23 cellular contexts compared by ENCODE assay signal in the genomic region with DNA sequence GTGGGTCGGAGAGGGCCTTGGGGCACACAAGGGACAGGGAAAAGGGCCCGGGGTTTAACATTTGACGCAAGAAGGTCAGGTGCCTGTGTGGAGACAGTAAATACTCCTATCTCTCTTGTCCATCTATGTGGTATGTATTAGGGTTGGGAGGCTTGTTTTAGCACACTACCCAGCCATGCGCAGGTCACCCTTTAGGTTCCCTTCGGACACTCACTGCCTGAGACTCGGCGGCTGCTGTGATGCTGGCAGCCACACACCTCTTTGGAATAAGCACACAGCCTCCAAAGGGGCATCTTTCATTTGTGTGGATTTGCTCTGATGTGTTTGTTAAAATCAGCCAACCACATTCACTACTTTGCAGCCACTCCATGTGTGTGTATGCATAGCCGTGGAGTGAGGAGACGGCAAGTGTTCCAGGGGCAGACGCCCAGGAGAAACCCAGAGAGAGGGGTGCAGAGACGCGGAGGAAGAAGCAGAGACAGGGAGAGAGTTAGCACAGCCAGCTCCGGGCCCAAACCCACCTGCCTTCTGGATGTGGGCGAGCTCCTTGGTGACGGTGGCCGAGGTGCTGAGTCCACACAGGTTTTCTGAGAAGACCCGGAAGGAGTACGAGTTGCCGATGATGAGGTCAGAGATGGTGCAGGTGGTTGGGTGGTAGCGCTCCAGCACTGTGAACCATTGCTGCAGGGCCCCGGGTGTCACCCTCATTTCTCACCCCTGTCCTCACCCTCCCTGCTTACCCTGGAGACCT. TPM values are rescaled to one million over a fixed set of nuclear protein-coding genes. Genes with fewer than 3 reads are reported as not detected.
DNase-seq lines count a peak whose midpoint lies in the region; ATAC-seq, FAIRE-seq and TF ChIP-seq lines count a peak whose summit lies in the region.
"Had no signal": no experiment of that assay in that cellular context is flagged by ENCODE, and none has a peak within 500 bp of the region (broad histone marks: within the 10 kb centered on the region; RNA-seq: fewer than 3 reads in every experiment).

No MANE protein-coding gene starts in this region.

- H2AFZ ChIP-seq in K562 (ENCODE audit: low read depth, low read length): no peak overlapping the region

- H4K20me1 ChIP-seq in K562 (replicated peaks; ENCODE audit: control insufficient read depth, insufficient read depth, low read length): peaks cover 33% of the 10 kb centered on the region

- TF ChIP-seq POLR2A in K562 (conservative IDR thresholded peaks at IDR 0.05): no peak

- H3K27ac ChIP-seq in K562 (ENCODE audit: extremely low read depth, low read depth, low read length) (no peak overlapping the region), upper lobe of right lung (no peak overlapping the region)
- H3K27ac ChIP-seq: SJSA1 had no signal

- POLR2A ChIA-PET in K562 (lab: Yijun Ruan, JAX): interaction anchor here (0.5 kb wide), 1 partner anchor 46 kb away, joined by 3 read pairs; no protein-coding TSS in a partner anchor

- TF ChIP-seq EP300 in K562 (IDR thresholded peaks at IDR 0.05; ENCODE audit: low read length): no peak

- H3K9ac ChIP-seq in K562 (ENCODE audit: insufficient read depth in 1 of 2, low read depth in 2 of 2, low read length in 2 of 2): no peak overlapping the region

- no peak for TF ChIP-seq RAD21 in K562 (CRISPR knock-in tag; conservative IDR thresholded peaks at IDR 0.05 in 1 of 2, IDR thresholded peaks at IDR 0.05 in 1 of 2)

- in situ Hi-C loops in K562 (cut with MboI): no loop called here

- H3K79me2 ChIP-seq in K562 (ENCODE audit: control insufficient read depth, insufficient read depth, low read length): no peaks in the 10 kb centered on the region

- BruUV-seq in K562 (replicated peaks; lab: Mats Ljungman, UMichigan): no TSS peak

- ATAC-seq in K562 (no peak), upper lobe of right lung (no peak)
- ATAC-seq: PC-3 had no signal

- CTCF ChIA-PET in K562 (lab: Yijun Ruan, JAX; ENCODE audit: low intra/inter-chr PET ratio): interaction anchor here (3.5 kb wide), 1 partner anchor 52 kb away, joined by 27 read pairs; no protein-coding TSS in a partner anchor

- intact Hi-C loops in K562 (cut with micrococcal nuclease) (no loop called here), upper lobe of right lung (cut with DNase I) (no loop called here)

- FAIRE-seq in K562 (lab: Jason Lieb, UNC): no peak
- FAIRE-seq: G401.6 had no signal

- DNase-seq in activated effector memory CD4-positive, alpha-beta T cell treated with anti-CD3 and anti-CD28 coated beads, Interleukin-2, amount 50 U/mL, for 16 hours: peak; percentile 31
- DNase-seq in activated effector memory CD4-positive, alpha-beta T cell treated with Interleukin-2 at 50 U/mL for 16 hours: no peak
- no peak for DNase-seq in K562 (ENCODE audit: extremely low read depth in 1 of 4, low spot score in 3 of 4)
- peak; percentile 56 for DNase-seq in upper lobe of right lung
- DNase-seq in activated CD4-positive, alpha-beta T cell treated with anti-CD3 and anti-CD28 coated beads, Interleukin-2, amount 50 U/mL, for 4 hours: no peak
- no peak for DNase-seq in activated naive CD4-positive, alpha-beta T cell (lab: John Stamatoyannopoulos, UW)
- DNase-seq: CD4-positive, alpha-beta T cell; COR-L47; GOT3; HFFc6; KG1; MM.1S; NCI-H2029; NCI-H446; NCI-H524 treated with DMSO at 0.1 percent for 48 hours; NCI-H774 had no signal

- WGBS in K562 (ENCODE audit: insufficient coverage, low coverage, missing lambda C conversion rate): 2% methylated on average over 21 of the region's 21 CpGs

- H3K4me1 Mint-ChIP-seq in nephron: peaks cover 23% of the 10 kb centered on the region

- peaks cover 0 to 15% of the 10 kb centered on the region in 2 experiments; a peak in 1 of 5 replicates for H3K4me1 ChIP-seq in K562 (replicated peaks in 1 of 2; ENCODE audit: control insufficient read depth in 2 of 2, insufficient read depth in 2 of 2, low read length in 2 of 2)
- peaks cover 5% of the 10 kb centered on the region for H3K4me1 ChIP-seq in upper lobe of right lung
- H3K4me1 ChIP-seq: HAP-1, SJSA1 had no signal

- H3K4me3 Mint-ChIP-seq in nephron: peak overlapping the region in 1 of 3 experiments; percentile 94
- H3K4me3 Mint-ChIP-seq: CD4-positive, alpha-beta T cell; HFFc6 had no signal

- no peak overlapping the region for H3K4me3 ChIP-seq in K562
- H3K4me3 ChIP-seq in upper lobe of right lung: no peak overlapping the region
- H3K4me3 ChIP-seq: BLaER1 treated with 17β-estradiol and CSF1 and Interleukin-3, amounts not matched to agents 10 nM and 100 nM; HAP-1; SJSA1 had no signal

- no peak overlapping the region for H3K4me2 ChIP-seq in K562 (ENCODE audit: insufficient read depth, low read length)

- peak overlapping the region; percentile 6 to 37 (median 12) for H3K27ac Mint-ChIP-seq in nephron
- H3K27ac Mint-ChIP-seq: CD4-positive, alpha-beta T cell; HFFc6 had no signal

- no peaks in the 10 kb centered on the region for H3K36me3 Mint-ChIP-seq in nephron (ENCODE audit: low read depth)

- H3K9me3 ChIP-seq in K562 (replicated peaks; ENCODE audit: control insufficient read depth, insufficient read depth, low read depth, low read length) (no peaks in the 10 kb centered on the region), upper lobe of right lung (no peaks in the 10 kb centered on the region)
- H3K9me3 ChIP-seq: BLaER1 treated with 17β-estradiol and CSF1 and Interleukin-3, amounts not matched to agents 10 nM and 100 nM; HAP-1; SJSA1 had no signal

- no peak for TF ChIP-seq CTCF in K562 (IDR thresholded peaks at IDR 0.05 in 2 of 3, conservative IDR thresholded peaks at IDR 0.05 in 1 of 3; ENCODE audit: insufficient read depth in 2 of 3, low read depth in 1 of 3, low read length in 3 of 3)
- TF ChIP-seq CTCF in nephron (IDR thresholded peaks at IDR 0.05; ENCODE audit: unreplicated experiment in 3 of 3): no peak
- no peak for TF ChIP-seq CTCF in upper lobe of right lung (IDR thresholded peaks at IDR 0.05)

- H3K27me3 ChIP-seq in K562 (ENCODE audit: control insufficient read depth in 2 of 2, insufficient read depth in 2 of 2, low read length in 2 of 2) (peaks cover 24 to 69% of the 10 kb centered on the region in 2 experiments; a peak in 4 of 5 replicates), upper lobe of right lung (no peaks in the 10 kb centered on the region)
- H3K27me3 ChIP-seq: SJSA1 had no signal

- H3K27me3 Mint-ChIP-seq in nephron (ENCODE audit: low read depth): peaks cover 15% of the 10 kb centered on the region
- H3K27me3 Mint-ChIP-seq: CD4-positive, alpha-beta T cell had no signal

- no peaks in the 10 kb centered on the region for H3K9me3 Mint-ChIP-seq in nephron
- H3K9me3 Mint-ChIP-seq: CD4-positive, alpha-beta T cell; HFFc6 had no signal

- no peaks in the 10 kb centered on the region for H3K9me1 ChIP-seq in K562 (ENCODE audit: control insufficient read depth, insufficient read depth, low read length)

- H3K36me3 ChIP-seq in K562 (ENCODE audit: control insufficient read depth, insufficient read depth, low read length) (no peaks in the 10 kb centered on the region), upper lobe of right lung (no peaks in the 10 kb centered on the region)
- H3K36me3 ChIP-seq: HAP-1, SJSA1 had no signal

RNA-seq across cellular contexts. Expression of a gene that starts 5.7 kb away (rescaled TPM):
- total RNA-seq in K562 (2011; cell fraction: chromatin; rRNA removed; ENCODE audit: low replicate concordance): not detected in 2 replicates
- total RNA-seq in K562 (2011; cell fraction: nucleolus; rRNA removed): not detected in 2 replicates
- total RNA-seq in K562 (2011; cell fraction: nucleoplasm; rRNA removed): not detected in 2 replicates
- total RNA-seq in K562 (2014; rRNA removed) (not detected in 2 replicates), K562 (2014; rRNA removed; fragmentation: Illumina TruSeq; extraction: Trizol) (not detected in 2 replicates), K562 (2015; rRNA removed; fragmentation: Illumina TruSeq; extraction: Trizol) (not detected in 2 replicates), K562 (2021) (not detected in 2 replicates), upper lobe of right lung (not detected)
- polyA plus RNA-seq in K562 (2011; rRNA removed) (not detected in 2 replicates), K562 (2014; fragmentation: Illumina TruSeq; extraction: Trizol) (not detected in 2 replicates), K562 (2014; fragmentation: Nextera tagmentation; extraction: Ambion mirVana) (not detected), K562 (2014; rRNA removed) (0.13 TPM in 1 of 2 replicates, not detected in the other)
- polyA plus RNA-seq in K562 (2011; cell fraction: cytosol; rRNA removed): not detected in 2 replicates
- not detected in 2 replicates for polyA plus RNA-seq in K562 (2011; cell fraction: nucleus; rRNA removed)
- polyA plus RNA-seq in K562 (2012): not detected in 2 replicates
- not detected in 2 replicates for polyA minus RNA-seq in K562 (2011; rRNA and poly(A)+ RNA removed)
- polyA minus RNA-seq in K562 (2011; cell fraction: cytosol; rRNA and poly(A)+ RNA removed): not detected in 2 replicates
- polyA minus RNA-seq in K562 (2011; cell fraction: nucleus; rRNA and poly(A)+ RNA removed): not detected in 2 replicates
- total RNA-seq: CD4-positive, alpha-beta T cell; HFFc6; PC-3; SJSA1 had no signal

RNA-seq across cellular contexts. Expression of a gene that starts 16.6 kb away (rescaled TPM):
- total RNA-seq in K562 (2011; cell fraction: chromatin; rRNA removed; ENCODE audit: low replicate concordance): not detected in 2 replicates
- not detected in 2 replicates for total RNA-seq in K562 (2011; cell fraction: nucleolus; rRNA removed)
- not detected in 2 replicates for total RNA-seq in K562 (2011; cell fraction: nucleoplasm; rRNA removed)
- total RNA-seq in K562 (2014; rRNA removed) (not detected in 2 replicates), K562 (2014; rRNA removed; fragmentation: Illumina TruSeq; extraction: Trizol) (not detected in 2 replicates), K562 (2015; rRNA removed; fragmentation: Illumina TruSeq; extraction: Trizol) (not detected in 2 replicates), K562 (2021) (not detected in 2 replicates), upper lobe of right lung (85.1 TPM)
- polyA plus RNA-seq in K562 (2011; rRNA removed) (not detected in 2 replicates), K562 (2014; fragmentation: Illumina TruSeq; extraction: Trizol) (not detected in 2 replicates), K562 (2014; fragmentation: Nextera tagmentation; extraction: Ambion mirVana) (not detected), K562 (2014; rRNA removed) (not detected in 2 replicates)
- not detected in 2 replicates for polyA plus RNA-seq in K562 (2011; cell fraction: cytosol; rRNA removed)
- polyA plus RNA-seq in K562 (2011; cell fraction: nucleus; rRNA removed): not detected in 2 replicates
- 0.22 TPM in 1 of 2 replicates, not detected in the other for polyA plus RNA-seq in K562 (2012)
- not detected in 2 replicates for polyA minus RNA-seq in K562 (2011; rRNA and poly(A)+ RNA removed)
- not detected in 2 replicates for polyA minus RNA-seq in K562 (2011; cell fraction: cytosol; rRNA and poly(A)+ RNA removed)
- not detected in 2 replicates for polyA minus RNA-seq in K562 (2011; cell fraction: nucleus; rRNA and poly(A)+ RNA removed)
- total RNA-seq: CD4-positive, alpha-beta T cell; HFFc6; PC-3; SJSA1 had no signal

RNA-seq across cellular contexts. Expression of a gene that starts 42.4 kb away (rescaled TPM):
- not detected in 2 replicates for total RNA-seq in K562 (2011; cell fraction: chromatin; rRNA removed; ENCODE audit: low replicate concordance)
- total RNA-seq in K562 (2011; cell fraction: nucleolus; rRNA removed): not detected in 2 replicates
- not detected in 2 replicates for total RNA-seq in K562 (2011; cell fraction: nucleoplasm; rRNA removed)
- total RNA-seq in K562 (2014; rRNA removed): not detected in 2 replicates
- not detected in 2 replicates for total RNA-seq in K562 (2014; rRNA removed; fragmentation: Illumina TruSeq; extraction: Trizol)
- total RNA-seq in K562 (2015; rRNA removed; fragmentation: Illumina TruSeq; extraction: Trizol): not detected in 2 replicates
- not detected in 2 replicates for total RNA-seq in K562 (2021)
- not detected in 2 replicates for polyA plus RNA-seq in K562 (2011; rRNA removed)
- not detected in 2 replicates for polyA plus RNA-seq in K562 (2011; cell fraction: cytosol; rRNA removed)
- not detected in 2 replicates for polyA plus RNA-seq in K562 (2011; cell fraction: nucleus; rRNA removed)
- polyA plus RNA-seq in K562 (2012): 0.12 TPM in 1 of 2 replicates, not detected in the other
- polyA plus RNA-seq in K562 (2014; fragmentation: Illumina TruSeq; extraction: Trizol): not detected in 2 replicates
- not detected for polyA plus RNA-seq in K562 (2014; fragmentation: Nextera tagmentation; extraction: Ambion mirVana)
- polyA plus RNA-seq in K562 (2014; rRNA removed): not detected in 2 replicates
- polyA minus RNA-seq in K562 (2011; rRNA and poly(A)+ RNA removed): not detected in 2 replicates
- polyA minus RNA-seq in K562 (2011; cell fraction: cytosol; rRNA and poly(A)+ RNA removed): not detected in 2 replicates
- not detected in 2 replicates for polyA minus RNA-seq in K562 (2011; cell fraction: nucleus; rRNA and poly(A)+ RNA removed)
- total RNA-seq in upper lobe of right lung: 4.1 TPM
- total RNA-seq: CD4-positive, alpha-beta T cell; SJSA1 had no signal

RNA-seq across cellular contexts. Expression of a gene that starts 59.5 kb away (rescaled TPM):
- total RNA-seq in K562 (2011; cell fraction: chromatin; rRNA removed; ENCODE audit: low replicate concordance): 0.12 TPM in 1 of 2 replicates, not detected in the other
- not detected in 2 replicates for total RNA-seq in K562 (2011; cell fraction: nucleolus; rRNA removed)
- total RNA-seq in K562 (2011; cell fraction: nucleoplasm; rRNA removed): 0.08 TPM in 1 of 2 replicates, not detected in the other
- not detected in 2 replicates for total RNA-seq in K562 (2014; rRNA removed)
- total RNA-seq in K562 (2014; rRNA removed; fragmentation: Illumina TruSeq; extraction: Trizol): not detected in 2 replicates
- total RNA-seq in K562 (2015; rRNA removed; fragmentation: Illumina TruSeq; extraction: Trizol): not detected in 2 replicates
- total RNA-seq in K562 (2021): not detected in 2 replicates
- polyA plus RNA-seq in K562 (2011; rRNA removed): not detected in 2 replicates
- not detected in 2 replicates for polyA plus RNA-seq in K562 (2011; cell fraction: cytosol; rRNA removed)
- 0.03 and 0.18 TPM in 2 replicates for polyA plus RNA-seq in K562 (2011; cell fraction: nucleus; rRNA removed)
- polyA plus RNA-seq in K562 (2012): not detected in 2 replicates
- not detected in 2 replicates for polyA plus RNA-seq in K562 (2014; fragmentation: Illumina TruSeq; extraction: Trizol)
- polyA plus RNA-seq in K562 (2014; fragmentation: Nextera tagmentation; extraction: Ambion mirVana): not detected
- polyA plus RNA-seq in K562 (2014; rRNA removed): not detected in 2 replicates
- 0.04 TPM in 1 of 2 replicates, not detected in the other for polyA minus RNA-seq in K562 (2011; rRNA and poly(A)+ RNA removed)
- not detected in 2 replicates for polyA minus RNA-seq in K562 (2011; cell fraction: cytosol; rRNA and poly(A)+ RNA removed)
- 0.11 TPM in 1 of 2 replicates, not detected in the other for polyA minus RNA-seq in K562 (2011; cell fraction: nucleus; rRNA and poly(A)+ RNA removed)
- 751 TPM for total RNA-seq in upper lobe of right lung
- total RNA-seq: A172, HFFc6, PC-3, SJSA1 had no signal

Comparison
In these comparisons a context has a peak if more than half of its experiments do, and no peak if none do; other contexts are left out.
1. DNase-seq: peak in activated effector memory CD4-positive, alpha-beta T cell treated with anti-CD3 and anti-CD28 coated beads, Interleukin-2, amount 50 U/mL, for 16 hours (single experiment) and upper lobe of right lung (single experiment); none in activated effector memory CD4-positive, alpha-beta T cell treated with Interleukin-2 at 50 U/mL for 16 hours (single experiment), K562 (0 of 4), activated CD4-positive, alpha-beta T cell treated with anti-CD3 and anti-CD28 coated beads, Interleukin-2, amount 50 U/mL, for 4 hours (0 of 2) and activated naive CD4-positive, alpha-beta T cell (0 of 4).
2. RNA of a gene that starts 16.6 kb away (total RNA-seq): 85.1 TPM in upper lobe of right lung (single experiment); not detected in K562; every median in the first group is over 10 times any median in the second.